10 cellular contexts compared by ENCODE assay signal in the genomic region with DNA sequence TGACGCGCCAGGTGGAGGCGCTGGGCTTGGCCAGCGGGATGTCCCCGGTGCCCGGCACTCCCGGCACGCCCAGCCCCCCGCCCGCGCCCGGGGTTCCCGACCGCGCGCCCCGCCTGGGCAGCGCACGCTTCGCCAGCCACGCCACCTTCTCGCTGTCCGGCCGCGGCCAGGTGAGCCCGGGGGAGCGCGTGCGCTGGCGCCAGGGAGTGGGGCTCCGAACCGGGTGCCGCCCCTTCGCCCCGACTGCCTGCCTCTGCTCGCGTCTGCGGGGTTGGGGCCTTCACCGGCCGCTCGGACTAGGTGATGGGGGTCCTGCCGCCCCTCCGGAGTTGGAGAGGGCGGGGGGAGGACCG. TPM values are rescaled to one million over a fixed set of nuclear protein-coding genes. Genes with fewer than 3 reads are reported as not detected.
DNase-seq lines count a peak whose midpoint lies in the region; ATAC-seq and TF ChIP-seq lines count a peak whose summit lies in the region.
"Had no signal": no experiment of that assay in that cellular context is flagged by ENCODE, and none has a peak within 500 bp of the region (broad histone marks: within the 10 kb centered on the region; RNA-seq: fewer than 3 reads in every experiment).

No MANE protein-coding gene starts in this region.

- no peaks in the 10 kb centered on the region for H3K36me3 ChIP-seq in HUES48 (ENCODE audit: control insufficient read depth, insufficient read depth, low read length)
- no peaks in the 10 kb centered on the region for H3K36me3 ChIP-seq in lower lobe of right lung

- ATAC-seq in lower lobe of right lung (peak in 1 of 2 donors; percentile 2), GM21447 (IDR thresholded peaks at IDR 0.05; ENCODE audit: unreplicated experiment) (no peak), GM21723 (IDR thresholded peaks at IDR 0.05; ENCODE audit: unreplicated experiment) (no peak)
- no peak for ATAC-seq in stimulated activated memory B cell treated with anti-CD40 and anti-IgM and Interleukin-4, amounts not matched to agents 10 μg/mL and 1 μg/mL and 100 μg/mL, for 72 hours

- intact Hi-C loops in lower lobe of right lung (cut with DNase I), result no loop called here

- H3K27me3 Mint-ChIP-seq in brain, result peaks cover 36% of the 10 kb centered on the region
- H3K27me3 Mint-ChIP-seq in stimulated activated memory B cell treated with anti-CD40 and anti-IgM and Interleukin-4, amounts not matched to agents 10 μg/mL and 1 μg/mL and 100 μg/mL, for 72 hours, result peaks cover 78% of the 10 kb centered on the region

- H3K9ac ChIP-seq in HUES48 (ENCODE audit: low read depth, low read length), result no peak overlapping the region

- no peak overlapping the region for H3K27ac Mint-ChIP-seq in brain
- no peak overlapping the region for H3K27ac Mint-ChIP-seq in stimulated activated memory B cell treated with anti-CD40 and anti-IgM and Interleukin-4, amounts not matched to agents 10 μg/mL and 1 μg/mL and 100 μg/mL, for 72 hours
- H3K27ac Mint-ChIP-seq: activated CD4-positive, alpha-beta T cell treated with anti-CD3 and anti-CD28 coated beads, Interleukin-2, amount 10 ng/mL, durations not matched to agents 7 days and 5 days had no signal

- DNase-seq in lower lobe of right lung (no peak), Ammon's horn (ENCODE audit: low spot score) (no peak)
- DNase-seq in activated CD4-positive, alpha-beta T cell treated with anti-CD3 and anti-CD28 coated beads for 4 hours, result no peak
- DNase-seq: activated CD4-positive, alpha-beta T cell treated with anti-CD3 and anti-CD28 coated beads, Interleukin-2, amount 10 ng/mL, durations not matched to agents 7 days and 5 days; body of pancreas had no signal

- no peaks in the 10 kb centered on the region for H3K36me3 Mint-ChIP-seq in brain
- no peaks in the 10 kb centered on the region for H3K36me3 Mint-ChIP-seq in stimulated activated memory B cell treated with anti-CD40 and anti-IgM and Interleukin-4, amounts not matched to agents 10 μg/mL and 1 μg/mL and 100 μg/mL, for 72 hours

- H3K4me1 ChIP-seq in HUES48 (ENCODE audit: control insufficient read depth, insufficient read depth, low read length) (peaks cover 10% of the 10 kb centered on the region; the same call in 1 of the 2 replicates), lower lobe of right lung (peaks cover 8% of the 10 kb centered on the region)

- H3K4me3 Mint-ChIP-seq in brain, result peak overlapping the region; percentile 71 to 88 (median 82)
- peak overlapping the region; percentile 58 for H3K4me3 Mint-ChIP-seq in stimulated activated memory B cell treated with anti-CD40 and anti-IgM and Interleukin-4, amounts not matched to agents 10 μg/mL and 1 μg/mL and 100 μg/mL, for 72 hours
- H3K4me3 Mint-ChIP-seq: activated CD4-positive, alpha-beta T cell treated with anti-CD3 and anti-CD28 coated beads, Interleukin-2, amount 10 ng/mL, durations not matched to agents 7 days and 5 days had no signal

- H3K4me3 ChIP-seq in HUES48 (ENCODE audit: low read depth, low read length), result peak overlapping the region; percentile 66
- peak overlapping the region; percentile 59 for H3K4me3 ChIP-seq in lower lobe of right lung
- H3K4me3 ChIP-seq: body of pancreas had no signal

- H3K27ac ChIP-seq in HUES48 (ENCODE audit: low read depth, low read length) (no peak overlapping the region), lower lobe of right lung (no peak overlapping the region)
- H3K27ac ChIP-seq: body of pancreas had no signal

- H3K9me3 ChIP-seq in HUES48 (ENCODE audit: control insufficient read depth, insufficient read depth, low read length) (no peaks in the 10 kb centered on the region), lower lobe of right lung (no peaks in the 10 kb centered on the region)
- H3K9me3 ChIP-seq: body of pancreas had no signal

- H3K27me3 ChIP-seq in HUES48 (ENCODE audit: control insufficient read depth, insufficient read depth, low read length), result peaks cover 45% of the 10 kb centered on the region
- peaks cover 46% of the 10 kb centered on the region for H3K27me3 ChIP-seq in lower lobe of right lung (ENCODE audit: low read depth)

- H3K4me1 Mint-ChIP-seq in brain, result peaks cover 40% of the 10 kb centered on the region
- H3K4me1 Mint-ChIP-seq in stimulated activated memory B cell treated with anti-CD40 and anti-IgM and Interleukin-4, amounts not matched to agents 10 μg/mL and 1 μg/mL and 100 μg/mL, for 72 hours, result peaks cover 7% of the 10 kb centered on the region

- H3K9me3 Mint-ChIP-seq in brain, result peaks cover 0 to 2% (median 0%) of the 10 kb centered on the region in 5 experiments
- no peaks in the 10 kb centered on the region for H3K9me3 Mint-ChIP-seq in stimulated activated memory B cell treated with anti-CD40 and anti-IgM and Interleukin-4, amounts not matched to agents 10 μg/mL and 1 μg/mL and 100 μg/mL, for 72 hours
- H3K9me3 Mint-ChIP-seq: activated CD4-positive, alpha-beta T cell treated with anti-CD3 and anti-CD28 coated beads, Interleukin-2, amount 10 ng/mL, durations not matched to agents 7 days and 5 days had no signal

- TF ChIP-seq CTCF in brain (conservative IDR thresholded peaks at IDR 0.05), result no peak
- no peak for TF ChIP-seq CTCF in lower lobe of right lung (IDR thresholded peaks at IDR 0.05)

RNA-seq across cellular contexts. Expression of a gene that starts 0.5 kb away (rescaled TPM):
- 3.6 TPM for polyA plus RNA-seq in brain (ENCODE audit: insufficient read depth, low read depth, low replicate concordance)
- 6.4 TPM for total RNA-seq in lower lobe of right lung
- total RNA-seq: activated CD4-positive, alpha-beta T cell treated with anti-CD3 and anti-CD28 coated beads, Interleukin-2, amount 10 ng/mL, durations not matched to agents 7 days and 5 days had no signal

RNA-seq across cellular contexts. Expression of a gene that starts 24.4 kb away (rescaled TPM):
- 0.17 TPM for polyA plus RNA-seq in brain (ENCODE audit: insufficient read depth, low read depth, low replicate concordance)
- 3.7 TPM for total RNA-seq in lower lobe of right lung
- total RNA-seq: activated CD4-positive, alpha-beta T cell treated with anti-CD3 and anti-CD28 coated beads, Interleukin-2, amount 10 ng/mL, durations not matched to agents 7 days and 5 days had no signal

RNA-seq across cellular contexts. Expression of a gene that starts 29.6 kb away (rescaled TPM):
- 35.0 TPM for polyA plus RNA-seq in brain (ENCODE audit: insufficient read depth, low read depth, low replicate concordance)
- 38.8 TPM for total RNA-seq in lower lobe of right lung

RNA-seq across cellular contexts. Expression of a gene that starts 56.7 kb away (rescaled TPM):
- polyA plus RNA-seq in brain (ENCODE audit: insufficient read depth, low read depth, low replicate concordance), result not detected
- 6.1 TPM for total RNA-seq in lower lobe of right lung
- total RNA-seq: body of pancreas had no signal
